ENCODE assay signal across 19 cellular contexts in genomic region chr12:49287876-49288275, GRCh38. TPM values are rescaled to one million over a fixed set of nuclear protein-coding genes. Genes with fewer than 3 reads are reported as not detected.
"Had no signal": no experiment of that assay in that cellular context is flagged by ENCODE, and none has a peak within 500 bp of the region (broad histone marks: within the 10 kb centered on the region; RNA-seq: fewer than 3 reads in every experiment).

No MANE protein-coding gene starts in this region.

- H3K4me2 ChIP-seq: neural progenitor cell had no signal

- H3K9me3 Mint-ChIP-seq: activated T-cell treated with anti-CD3 and anti-CD28 coated beads, Interleukin-2, amount 50 U/mL, for 4 hours; central memory CD8-positive, alpha-beta T cell; naive thymus-derived CD8-positive, alpha-beta T cell; stimulated activated naive CD8-positive, alpha-beta T cell treated with anti-CD3 and anti-CD28 coated beads, Interleukin-15, amount 100 ng/mL, for 72 hours; T-cell had no signal

- H3K36me3 ChIP-seq: adrenal gland, ascending aorta, brain microvascular endothelial cell, colonic mucosa, esophagus squamous epithelium, gastrocnemius medialis, left lung, neural progenitor cell, tibial artery, WERI-Rb-1 had no signal

- H3K9ac ChIP-seq: neural progenitor cell had no signal

- H3K4me1 ChIP-seq: adrenal gland, colonic mucosa, gastrocnemius medialis had no signal

- H3K4me1 Mint-ChIP-seq: central memory CD8-positive, alpha-beta T cell; stimulated activated naive CD8-positive, alpha-beta T cell treated with anti-CD3 and anti-CD28 coated beads, Interleukin-15, amount 100 ng/mL, for 72 hours; T-cell had no signal

- H3K4me3 Mint-ChIP-seq: activated T-cell treated with anti-CD3 and anti-CD28 coated beads, Interleukin-2, amount 50 U/mL, for 4 hours; central memory CD8-positive, alpha-beta T cell; naive thymus-derived CD8-positive, alpha-beta T cell; neural progenitor cell; stimulated activated naive CD8-positive, alpha-beta T cell treated with anti-CD3 and anti-CD28 coated beads, Interleukin-15, amount 100 ng/mL, for 72 hours; T-cell had no signal

- DNase-seq: esophagus squamous epithelium, gastrocnemius medialis, left lung had no signal

- H3K27me3 ChIP-seq: adrenal gland, ascending aorta, brain microvascular endothelial cell, colonic mucosa, tibial artery had no signal

- H3K36me3 Mint-ChIP-seq: neural progenitor cell, T-cell had no signal

- H3K4me3 ChIP-seq: adrenal gland, ascending aorta, colonic mucosa, esophagus squamous epithelium, gastrocnemius medialis, left lung, lung, neural progenitor cell, tibial artery had no signal

- H2AFZ ChIP-seq: neural progenitor cell had no signal

- H3K9me3 ChIP-seq: adrenal gland, ascending aorta, colonic mucosa, esophagus squamous epithelium, gastrocnemius medialis, left lung, tibial artery had no signal

- H3K27ac Mint-ChIP-seq: neural progenitor cell, T-cell had no signal

- H3K27ac ChIP-seq: adrenal gland, ascending aorta, brain microvascular endothelial cell, colonic mucosa, esophagus squamous epithelium, gastrocnemius medialis, left lung, neural progenitor cell, tibial artery, WERI-Rb-1 had no signal

RNA-seq across cellular contexts. Expression of gene PRPH, which starts 7.1 kb away (rescaled TPM):
- total RNA-seq: activated T-cell treated with anti-CD3 and anti-CD28 coated beads, Interleukin-2, amount 50 U/mL, for 4 hours; ascending aorta; gastrocnemius medialis; naive thymus-derived CD8-positive, alpha-beta T cell; T-cell had no signal
- polyA plus RNA-seq: naive thymus-derived CD8-positive, alpha-beta T cell had no signal

RNA-seq across cellular contexts. Expression of gene TROAP, which starts 35.2 kb away (rescaled TPM):
- total RNA-seq: ascending aorta, mesenteric fat pad had no signal

RNA-seq across cellular contexts. Expression of gene C1QL4, which starts 49.1 kb away (rescaled TPM):
- total RNA-seq: activated T-cell treated with anti-CD3 and anti-CD28 coated beads, Interleukin-2, amount 50 U/mL, for 4 hours; ascending aorta; colonic mucosa; esophagus squamous epithelium; gastrocnemius medialis; kidney epithelial cell; left lung; lung; mesenteric fat pad; naive thymus-derived CD8-positive, alpha-beta T cell; T-cell; urinary bladder had no signal
- polyA plus RNA-seq: adrenal gland; naive thymus-derived CD8-positive, alpha-beta T cell; urinary bladder had no signal

RNA-seq across cellular contexts. Expression of gene DNAJC22, which starts 58.8 kb away (rescaled TPM):
- total RNA-seq: ascending aorta; mesenteric fat pad; naive thymus-derived CD8-positive, alpha-beta T cell had no signal
- polyA plus RNA-seq: naive thymus-derived CD8-positive, alpha-beta T cell had no signal
